ENCODE assay signal across 1 cellular context in the genomic region with DNA sequence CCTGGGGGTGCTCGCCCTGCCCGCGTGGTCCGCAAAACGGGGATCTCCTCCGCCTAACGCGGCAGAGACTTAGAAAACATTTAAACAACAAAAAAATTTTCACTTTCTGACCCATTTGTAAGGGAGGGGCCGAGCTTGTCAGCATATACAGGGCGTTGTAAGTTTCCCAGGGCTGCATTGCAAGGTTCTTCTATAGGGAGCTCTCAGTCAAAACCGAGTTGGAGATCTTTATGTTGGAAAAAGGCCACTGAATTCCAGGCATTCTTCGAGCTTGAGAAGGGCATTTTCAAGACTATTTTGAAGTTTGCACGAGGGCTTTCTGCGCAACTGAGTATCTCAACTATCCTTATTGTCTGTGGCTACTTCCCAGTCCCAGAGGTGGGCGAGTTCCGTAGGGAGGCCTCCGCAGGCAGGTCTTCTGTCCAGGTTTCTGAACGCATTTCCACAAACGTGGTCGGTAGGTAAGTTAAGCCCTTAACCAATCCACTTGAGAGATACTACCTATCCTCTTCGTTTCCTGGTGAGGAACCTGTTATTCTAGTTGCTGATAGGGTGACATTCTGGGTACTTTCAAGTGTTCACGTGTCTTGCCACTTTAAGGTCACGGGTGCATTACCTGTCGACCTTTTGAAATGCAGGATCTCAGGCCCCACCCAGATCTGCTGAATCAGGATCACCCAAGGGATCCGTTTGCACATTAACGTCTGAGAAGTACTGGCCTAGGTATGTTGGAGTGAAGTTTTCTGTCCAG.
A peak's percentile ranks its signal among the peaks of the same experiment; 100 is the strongest.
TF ChIP-seq lines count a peak whose summit lies in the region.

No MANE protein-coding gene starts in this region.

TF ChIP-seq in HepG2, 621 proteins besides CTCF, POLR2A, EP300 and RAD21 (continued from another document and continues in another):
- TF ChIP-seq, protein P1, sequence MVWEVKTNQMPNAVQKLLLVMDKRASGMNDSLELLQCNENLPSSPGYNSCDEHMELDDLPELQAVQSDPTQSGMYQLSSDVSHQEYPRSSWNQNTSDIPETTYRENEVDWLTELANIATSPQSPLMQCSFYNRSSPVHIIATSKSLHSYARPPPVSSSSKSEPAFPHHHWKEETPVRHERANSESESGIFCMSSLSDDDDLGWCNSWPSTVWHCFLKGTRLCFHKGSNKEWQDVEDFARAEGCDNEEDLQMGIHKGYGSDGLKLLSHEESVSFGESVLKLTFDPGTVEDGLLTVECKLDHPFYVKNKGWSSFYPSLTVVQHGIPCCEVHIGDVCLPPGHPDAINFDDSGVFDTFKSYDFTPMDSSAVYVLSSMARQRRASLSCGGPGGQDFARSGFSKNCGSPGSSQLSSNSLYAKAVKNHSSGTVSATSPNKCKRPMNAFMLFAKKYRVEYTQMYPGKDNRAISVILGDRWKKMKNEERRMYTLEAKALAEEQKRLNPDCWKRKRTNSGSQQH (CRISPR knock-in tag; IDR thresholded peaks at IDR 0.05; ENCODE audit: low read depth) = peak; percentile 39; the same call in 1 of the 2 replicates
- TF ChIP-seq GATAD2A (CRISPR knock-in tag; IDR thresholded peaks at IDR 0.05) (0 out of 2 replicates have a peak, but pooled peaks have one; percentile 10), HOXA9 (CRISPR knock-in tag; IDR thresholded peaks at IDR 0.05; ENCODE audit: borderline replicate concordance) (no peak), ZKSCAN5 (CRISPR knock-in tag; IDR thresholded peaks at IDR 0.05) (no peak), KAT2B (IDR thresholded peaks at IDR 0.05; ENCODE audit: borderline replicate concordance, low read depth, low read length) (no peak), RXRB (CRISPR knock-in tag; IDR thresholded peaks at IDR 0.05; ENCODE audit: borderline replicate concordance) (peak; percentile 36), LCORL (IDR thresholded peaks at IDR 0.05) (no peak), LCORL (CRISPR knock-in tag; IDR thresholded peaks at IDR 0.05) (no peak), KLF12 (CRISPR knock-in tag; IDR thresholded peaks at IDR 0.05; ENCODE audit: borderline replicate concordance) (no peak), ONECUT2 (CRISPR knock-in tag; IDR thresholded peaks at IDR 0.05) (no peak), ZNF441 (CRISPR knock-in tag; IDR thresholded peaks at IDR 0.05; ENCODE audit: borderline replicate concordance) (0 out of 2 replicates have a peak, but pooled peaks have one; percentile 41), SOX5 (CRISPR knock-in tag; IDR thresholded peaks at IDR 0.05; ENCODE audit: borderline replicate concordance) (no peak), ZNF501 (CRISPR knock-in tag; IDR thresholded peaks at IDR 0.05) (0 out of 2 replicates have a peak, but pooled peaks have one; percentile 8), MED1 (CRISPR knock-in tag; IDR thresholded peaks at IDR 0.05) (peak; percentile 54; the same call in 1 of the 2 replicates), ZSCAN21 (CRISPR knock-in tag; IDR thresholded peaks at IDR 0.05; ENCODE audit: borderline replicate concordance) (0 out of 2 replicates have a peak, but pooled peaks have one; percentile 45), ZEB1 (IDR thresholded peaks at IDR 0.05; ENCODE audit: insufficient replicate concordance, low read depth) (peak; percentile 83), NR2F1 (CRISPR knock-in tag; IDR thresholded peaks at IDR 0.05) (peak in 1 of 2 experiments; percentile 48; a peak in 1 of 4 replicates), CEBPG (CRISPR knock-in tag; IDR thresholded peaks at IDR 0.05) (no peak), ZBTB38 (CRISPR knock-in tag; IDR thresholded peaks at IDR 0.05) (no peak), MED13 (CRISPR knock-in tag; IDR thresholded peaks at IDR 0.05) (no peak), SP140L (CRISPR knock-in tag; IDR thresholded peaks at IDR 0.05; ENCODE audit: borderline replicate concordance) (no peak), KDM3A (CRISPR knock-in tag; IDR thresholded peaks at IDR 0.05; ENCODE audit: low read depth) (no peak), NFYC (CRISPR knock-in tag; IDR thresholded peaks at IDR 0.05) (peak; percentile 43; the same call in 1 of the 2 replicates), SIN3A (IDR thresholded peaks at IDR 0.05; ENCODE audit: borderline replicate concordance, low read depth, low read length) (peak; percentile 58; the same call in 1 of the 2 replicates), TCF7 (IDR thresholded peaks at IDR 0.05; ENCODE audit: low read depth) (peak; percentile 22; the same call in 1 of the 2 replicates), FOXK2 (IDR thresholded peaks at IDR 0.05) (no peak), POLR2AphosphoS2 (IDR thresholded peaks at IDR 0.05; ENCODE audit: low read depth, low read length) (no peak), SPEN (CRISPR knock-in tag; IDR thresholded peaks at IDR 0.05; ENCODE audit: low read depth) (peak; percentile 61; the same call in 1 of the 2 replicates), NR2F2 (IDR thresholded peaks at IDR 0.05; ENCODE audit: borderline replicate concordance, low read depth) (peak; percentile 57; the same call in 1 of the 2 replicates), NFYB (CRISPR knock-in tag; IDR thresholded peaks at IDR 0.05) (0 out of 2 replicates have a peak, but pooled peaks have one; percentile 30), HNF4A (CRISPR knock-in tag; IDR thresholded peaks at IDR 0.05) (peak; percentile 12; the same call in 1 of the 2 replicates)
- TF ChIP-seq, protein P2, sequence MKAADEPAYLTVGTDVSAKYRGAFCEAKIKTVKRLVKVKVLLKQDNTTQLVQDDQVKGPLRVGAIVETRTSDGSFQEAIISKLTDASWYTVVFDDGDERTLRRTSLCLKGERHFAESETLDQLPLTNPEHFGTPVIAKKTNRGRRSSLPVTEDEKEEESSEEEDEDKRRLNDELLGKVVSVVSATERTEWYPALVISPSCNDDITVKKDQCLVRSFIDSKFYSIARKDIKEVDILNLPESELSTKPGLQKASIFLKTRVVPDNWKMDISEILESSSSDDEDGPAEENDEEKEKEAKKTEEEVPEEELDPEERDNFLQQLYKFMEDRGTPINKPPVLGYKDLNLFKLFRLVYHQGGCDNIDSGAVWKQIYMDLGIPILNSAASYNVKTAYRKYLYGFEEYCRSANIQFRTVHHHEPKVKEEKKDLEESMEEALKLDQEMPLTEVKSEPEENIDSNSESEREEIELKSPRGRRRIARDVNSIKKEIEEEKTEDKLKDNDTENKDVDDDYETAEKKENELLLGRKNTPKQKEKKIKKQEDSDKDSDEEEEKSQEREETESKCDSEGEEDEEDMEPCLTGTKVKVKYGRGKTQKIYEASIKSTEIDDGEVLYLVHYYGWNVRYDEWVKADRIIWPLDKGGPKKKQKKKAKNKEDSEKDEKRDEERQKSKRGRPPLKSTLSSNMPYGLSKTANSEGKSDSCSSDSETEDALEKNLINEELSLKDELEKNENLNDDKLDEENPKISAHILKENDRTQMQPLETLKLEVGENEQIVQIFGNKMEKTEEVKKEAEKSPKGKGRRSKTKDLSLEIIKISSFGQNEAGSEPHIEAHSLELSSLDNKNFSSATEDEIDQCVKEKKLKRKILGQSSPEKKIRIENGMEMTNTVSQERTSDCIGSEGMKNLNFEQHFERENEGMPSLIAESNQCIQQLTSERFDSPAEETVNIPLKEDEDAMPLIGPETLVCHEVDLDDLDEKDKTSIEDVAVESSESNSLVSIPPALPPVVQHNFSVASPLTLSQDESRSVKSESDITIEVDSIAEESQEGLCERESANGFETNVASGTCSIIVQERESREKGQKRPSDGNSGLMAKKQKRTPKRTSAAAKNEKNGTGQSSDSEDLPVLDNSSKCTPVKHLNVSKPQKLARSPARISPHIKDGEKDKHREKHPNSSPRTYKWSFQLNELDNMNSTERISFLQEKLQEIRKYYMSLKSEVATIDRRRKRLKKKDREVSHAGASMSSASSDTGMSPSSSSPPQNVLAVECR (CRISPR knock-in tag; IDR thresholded peaks at IDR 0.05; ENCODE audit: borderline replicate concordance) = peak; percentile 21; the same call in 1 of the 2 replicates
- TF ChIP-seq, protein P3, sequence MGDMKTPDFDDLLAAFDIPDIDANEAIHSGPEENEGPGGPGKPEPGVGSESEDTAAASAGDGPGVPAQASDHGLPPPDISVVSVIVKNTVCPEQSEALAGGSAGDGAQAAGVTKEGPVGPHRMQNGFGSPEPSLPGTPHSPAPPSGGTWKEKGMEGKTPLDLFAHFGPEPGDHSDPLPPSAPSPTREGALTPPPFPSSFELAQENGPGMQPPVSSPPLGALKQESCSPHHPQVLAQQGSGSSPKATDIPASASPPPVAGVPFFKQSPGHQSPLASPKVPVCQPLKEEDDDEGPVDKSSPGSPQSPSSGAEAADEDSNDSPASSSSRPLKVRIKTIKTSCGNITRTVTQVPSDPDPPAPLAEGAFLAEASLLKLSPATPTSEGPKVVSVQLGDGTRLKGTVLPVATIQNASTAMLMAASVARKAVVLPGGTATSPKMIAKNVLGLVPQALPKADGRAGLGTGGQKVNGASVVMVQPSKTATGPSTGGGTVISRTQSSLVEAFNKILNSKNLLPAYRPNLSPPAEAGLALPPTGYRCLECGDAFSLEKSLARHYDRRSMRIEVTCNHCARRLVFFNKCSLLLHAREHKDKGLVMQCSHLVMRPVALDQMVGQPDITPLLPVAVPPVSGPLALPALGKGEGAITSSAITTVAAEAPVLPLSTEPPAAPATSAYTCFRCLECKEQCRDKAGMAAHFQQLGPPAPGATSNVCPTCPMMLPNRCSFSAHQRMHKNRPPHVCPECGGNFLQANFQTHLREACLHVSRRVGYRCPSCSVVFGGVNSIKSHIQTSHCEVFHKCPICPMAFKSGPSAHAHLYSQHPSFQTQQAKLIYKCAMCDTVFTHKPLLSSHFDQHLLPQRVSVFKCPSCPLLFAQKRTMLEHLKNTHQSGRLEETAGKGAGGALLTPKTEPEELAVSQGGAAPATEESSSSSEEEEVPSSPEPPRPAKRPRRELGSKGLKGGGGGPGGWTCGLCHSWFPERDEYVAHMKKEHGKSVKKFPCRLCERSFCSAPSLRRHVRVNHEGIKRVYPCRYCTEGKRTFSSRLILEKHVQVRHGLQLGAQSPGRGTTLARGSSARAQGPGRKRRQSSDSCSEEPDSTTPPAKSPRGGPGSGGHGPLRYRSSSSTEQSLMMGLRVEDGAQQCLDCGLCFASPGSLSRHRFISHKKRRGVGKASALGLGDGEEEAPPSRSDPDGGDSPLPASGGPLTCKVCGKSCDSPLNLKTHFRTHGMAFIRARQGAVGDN (CRISPR knock-in tag; IDR thresholded peaks at IDR 0.05) = 0 out of 2 replicates have a peak, but pooled peaks have one; percentile 5
- TF ChIP-seq, protein P4, sequence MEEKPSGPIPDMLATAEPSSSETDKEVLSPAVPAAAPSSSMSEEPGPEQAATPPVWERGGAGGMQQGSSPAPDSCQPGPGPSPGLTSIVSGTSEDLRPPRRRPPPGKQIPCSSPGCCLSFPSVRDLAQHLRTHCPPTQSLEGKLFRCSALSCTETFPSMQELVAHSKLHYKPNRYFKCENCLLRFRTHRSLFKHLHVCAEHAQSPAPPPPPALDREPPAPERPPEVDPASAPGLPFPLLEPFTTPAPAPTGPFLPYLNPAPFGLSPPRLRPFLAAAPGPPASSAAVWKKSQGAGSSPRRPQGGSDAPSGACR (CRISPR knock-in tag; IDR thresholded peaks at IDR 0.05) = no peak
- TF ChIP-seq, protein P5, sequence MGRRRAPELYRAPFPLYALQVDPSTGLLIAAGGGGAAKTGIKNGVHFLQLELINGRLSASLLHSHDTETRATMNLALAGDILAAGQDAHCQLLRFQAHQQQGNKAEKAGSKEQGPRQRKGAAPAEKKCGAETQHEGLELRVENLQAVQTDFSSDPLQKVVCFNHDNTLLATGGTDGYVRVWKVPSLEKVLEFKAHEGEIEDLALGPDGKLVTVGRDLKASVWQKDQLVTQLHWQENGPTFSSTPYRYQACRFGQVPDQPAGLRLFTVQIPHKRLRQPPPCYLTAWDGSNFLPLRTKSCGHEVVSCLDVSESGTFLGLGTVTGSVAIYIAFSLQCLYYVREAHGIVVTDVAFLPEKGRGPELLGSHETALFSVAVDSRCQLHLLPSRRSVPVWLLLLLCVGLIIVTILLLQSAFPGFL (CRISPR knock-in tag; IDR thresholded peaks at IDR 0.05) = no peak
- TF ChIP-seq, protein P6, sequence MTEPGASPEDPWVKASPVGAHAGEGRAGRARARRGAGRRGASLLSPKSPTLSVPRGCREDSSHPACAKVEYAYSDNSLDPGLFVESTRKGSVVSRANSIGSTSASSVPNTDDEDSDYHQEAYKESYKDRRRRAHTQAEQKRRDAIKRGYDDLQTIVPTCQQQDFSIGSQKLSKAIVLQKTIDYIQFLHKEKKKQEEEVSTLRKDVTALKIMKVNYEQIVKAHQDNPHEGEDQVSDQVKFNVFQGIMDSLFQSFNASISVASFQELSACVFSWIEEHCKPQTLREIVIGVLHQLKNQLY (CRISPR knock-in tag; IDR thresholded peaks at IDR 0.05) = peak; percentile 74; the same call in 1 of the 2 replicates
- TF ChIP-seq, protein P7, sequence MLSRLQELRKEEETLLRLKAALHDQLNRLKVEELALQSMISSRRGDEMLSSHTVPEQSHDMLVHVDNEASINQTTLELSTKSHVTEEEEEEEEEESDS (CRISPR knock-in tag; IDR thresholded peaks at IDR 0.05; ENCODE audit: borderline replicate concordance) = no peak
- TF ChIP-seq, protein P8, sequence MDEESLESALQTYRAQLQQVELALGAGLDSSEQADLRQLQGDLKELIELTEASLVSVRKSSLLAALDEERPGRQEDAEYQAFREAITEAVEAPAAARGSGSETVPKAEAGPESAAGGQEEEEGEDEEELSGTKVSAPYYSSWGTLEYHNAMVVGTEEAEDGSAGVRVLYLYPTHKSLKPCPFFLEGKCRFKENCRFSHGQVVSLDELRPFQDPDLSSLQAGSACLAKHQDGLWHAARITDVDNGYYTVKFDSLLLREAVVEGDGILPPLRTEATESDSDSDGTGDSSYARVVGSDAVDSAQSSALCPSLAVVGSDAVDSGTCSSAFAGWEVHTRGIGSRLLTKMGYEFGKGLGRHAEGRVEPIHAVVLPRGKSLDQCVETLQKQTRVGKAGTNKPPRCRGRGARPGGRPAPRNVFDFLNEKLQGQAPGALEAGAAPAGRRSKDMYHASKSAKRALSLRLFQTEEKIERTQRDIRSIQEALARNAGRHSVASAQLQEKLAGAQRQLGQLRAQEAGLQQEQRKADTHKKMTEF (CRISPR knock-in tag; IDR thresholded peaks at IDR 0.05) = no peak
- TF ChIP-seq, protein P9, sequence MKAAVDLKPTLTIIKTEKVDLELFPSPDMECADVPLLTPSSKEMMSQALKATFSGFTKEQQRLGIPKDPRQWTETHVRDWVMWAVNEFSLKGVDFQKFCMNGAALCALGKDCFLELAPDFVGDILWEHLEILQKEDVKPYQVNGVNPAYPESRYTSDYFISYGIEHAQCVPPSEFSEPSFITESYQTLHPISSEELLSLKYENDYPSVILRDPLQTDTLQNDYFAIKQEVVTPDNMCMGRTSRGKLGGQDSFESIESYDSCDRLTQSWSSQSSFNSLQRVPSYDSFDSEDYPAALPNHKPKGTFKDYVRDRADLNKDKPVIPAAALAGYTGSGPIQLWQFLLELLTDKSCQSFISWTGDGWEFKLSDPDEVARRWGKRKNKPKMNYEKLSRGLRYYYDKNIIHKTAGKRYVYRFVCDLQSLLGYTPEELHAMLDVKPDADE (CRISPR knock-in tag; IDR thresholded peaks at IDR 0.05) = no peak
- TF ChIP-seq, protein P10, sequence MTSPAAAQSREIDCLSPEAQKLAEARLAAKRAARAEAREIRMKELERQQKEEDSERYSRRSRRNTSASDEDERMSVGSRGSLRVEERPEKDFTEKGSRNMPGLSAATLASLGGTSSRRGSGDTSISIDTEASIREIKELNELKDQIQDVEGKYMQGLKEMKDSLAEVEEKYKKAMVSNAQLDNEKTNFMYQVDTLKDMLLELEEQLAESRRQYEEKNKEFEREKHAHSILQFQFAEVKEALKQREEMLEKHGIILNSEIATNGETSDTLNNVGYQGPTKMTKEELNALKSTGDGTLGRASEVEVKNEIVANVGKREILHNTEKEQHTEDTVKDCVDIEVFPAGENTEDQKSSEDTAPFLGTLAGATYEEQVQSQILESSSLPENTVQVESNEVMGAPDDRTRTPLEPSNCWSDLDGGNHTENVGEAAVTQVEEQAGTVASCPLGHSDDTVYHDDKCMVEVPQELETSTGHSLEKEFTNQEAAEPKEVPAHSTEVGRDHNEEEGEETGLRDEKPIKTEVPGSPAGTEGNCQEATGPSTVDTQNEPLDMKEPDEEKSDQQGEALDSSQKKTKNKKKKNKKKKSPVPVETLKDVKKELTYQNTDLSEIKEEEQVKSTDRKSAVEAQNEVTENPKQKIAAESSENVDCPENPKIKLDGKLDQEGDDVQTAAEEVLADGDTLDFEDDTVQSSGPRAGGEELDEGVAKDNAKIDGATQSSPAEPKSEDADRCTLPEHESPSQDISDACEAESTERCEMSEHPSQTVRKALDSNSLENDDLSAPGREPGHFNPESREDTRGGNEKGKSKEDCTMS (CRISPR knock-in tag; conservative IDR thresholded peaks at IDR 0.05) = no peak
